ENCODE assay signal across 11 cellular contexts in genomic region chr12:106934277-106934676, GRCh38.
"Had no signal": no experiment of that assay in that cellular context is flagged by ENCODE, and none has a peak within 500 bp of the region (broad histone marks: within the 10 kb centered on the region; RNA-seq: fewer than 3 reads in every experiment).

No MANE protein-coding gene starts in this region.

- H3K4me3 Mint-ChIP-seq: GM23338, H9, HFFc6 had no signal

- ATAC-seq: GM23338, HCT116 had no signal

- H2AFZ ChIP-seq: GM23248, GM23338 had no signal

- H3K4me2 ChIP-seq: GM23338 had no signal

- FAIRE-seq: H1, H54 had no signal

- H3K36me3 ChIP-seq: HAP-1 had no signal

- H3K27ac Mint-ChIP-seq: GM23338, H9, HFFc6 had no signal

- H3K4me1 ChIP-seq: HAP-1 had no signal

- DNase-seq: GM23248, GOT3, H7, H9, HCEC 1CT, HFFc6 had no signal

- H3K4me1 Mint-ChIP-seq: GM23338, H9 had no signal

- H3K9me3 Mint-ChIP-seq: HFFc6 had no signal

- H3K9ac ChIP-seq: GM23248 had no signal

- H3K27ac ChIP-seq: GM23248 had no signal

- H3K4me3 ChIP-seq: GM23248, GM23338, HAP-1 had no signal
